ENCODE assay signal across 8 cellular contexts in genomic region chr6:116667620-116668019, GRCh38. TPM values are rescaled to one million over a fixed set of nuclear protein-coding genes. Genes with fewer than 3 reads are reported as not detected.
DNase-seq lines count a peak whose midpoint lies in the region; ATAC-seq and TF ChIP-seq lines count a peak whose summit lies in the region.

No MANE protein-coding gene starts in this region.

- H3K4me1 ChIP-seq in foreskin keratinocyte (peaks cover 16% of the 10 kb centered on the region), stomach (peaks cover 10 to 46% (median 23%) of the 10 kb centered on the region in 4 donors)

- H3K27me3 ChIP-seq in foreskin keratinocyte (no peaks in the 10 kb centered on the region), stomach (no peaks in the 10 kb centered on the region)

- H3K4me3 ChIP-seq in GM08714 (ENCODE audit: low read length) = peak overlapping the region; percentile 81
- peak overlapping the region; percentile 70 to 91 (median 85) for H3K4me3 ChIP-seq in stomach

- ATAC-seq in HG03064 (IDR thresholded peaks at IDR 0.05; ENCODE audit: low read depth, unreplicated experiment) = peak; percentile 39
- no peak for ATAC-seq in foreskin keratinocyte
- no peak for ATAC-seq in GM19467 (IDR thresholded peaks at IDR 0.05; ENCODE audit: unreplicated experiment)

- intact Hi-C loops in stomach (cut with DNase I; ENCODE audit: low total_unique reads) = no loop called here

- 22 to 32% (median 27%) methylated on average over 3 of the region's 3 CpGs for WGBS in stomach, 5 donors

- DNase-seq in SKM-1 treated with dmso at 0.1 percent for 144 hours (lab: John Stamatoyannopoulos, UW; ENCODE audit: unreplicated experiment) (peak; percentile 44), foreskin keratinocyte (no peak), stomach (no peak), NCI-H1092 treated with DMSO at 0.1 percent for 48 hours (lab: John Stamatoyannopoulos, UW) (no peak), ecto neural progenitor cell (ENCODE audit: low spot score) (no peak)

- H3K9me3 ChIP-seq in stomach = no peaks in the 10 kb centered on the region

- H3K36me3 ChIP-seq in stomach = no peaks in the 10 kb centered on the region

- no peak for TF ChIP-seq CTCF in foreskin keratinocyte (conservative IDR thresholded peaks at IDR 0.05)
- no peak for TF ChIP-seq CTCF in stomach (IDR thresholded peaks at IDR 0.05)

- no peak for TF ChIP-seq EP300 in stomach (IDR thresholded peaks at IDR 0.05)

- H3K27ac ChIP-seq in foreskin keratinocyte = peak overlapping the region; percentile 86
- H3K27ac ChIP-seq in stomach = peak overlapping the region in 2 of 5 donors; percentile 87

- no peak for TF ChIP-seq POLR2A in stomach (IDR thresholded peaks at IDR 0.05)

RNA-seq across cellular contexts. Expression of gene ZUP1, which starts 0.9 kb away (rescaled TPM):
- total RNA-seq in foreskin keratinocyte (15.3 and 15.5 TPM in 2 replicates), stomach (10 to 100 TPM in 3 of 5 donors, 1 to 10 TPM in 2; 3.2 to 23.5 (median 13.4) TPM)
- polyA plus RNA-seq in foreskin keratinocyte (8.7 and 9.4 TPM in 2 replicates), stomach (1 to 10 TPM; 3.5 to 8.1 (median 6.6) TPM)

RNA-seq across cellular contexts. Expression of gene KPNA5, which starts 13.4 kb away (rescaled TPM):
- 2.6 and 3.0 TPM in 2 replicates for total RNA-seq in foreskin keratinocyte
- 0.47 and 0.68 TPM in 2 replicates for polyA plus RNA-seq in foreskin keratinocyte
- total RNA-seq in stomach = 10 to 100 TPM in 3 of 5 donors, 1 to 10 TPM in 2; 3.3 to 37.9 (median 12.3) TPM
- polyA plus RNA-seq in stomach = 1 to 10 TPM; 1.5 to 1.7 (median 1.7) TPM

RNA-seq across cellular contexts. Expression of gene RSPH4A, which starts 51.3 kb away (rescaled TPM):
- total RNA-seq in foreskin keratinocyte (0.10 and 0.14 TPM in 2 replicates), stomach (1 to 10 TPM in 2 of 5 donors, under 1 TPM in 1, not detected in 2; under 0.01 to 5.3 (median 1.7) TPM)
- polyA plus RNA-seq in foreskin keratinocyte (0.04 TPM in 2 replicates), stomach (under 1 TPM; 0.18 to 0.31 (median 0.19) TPM)
